In the genomic region with DNA sequence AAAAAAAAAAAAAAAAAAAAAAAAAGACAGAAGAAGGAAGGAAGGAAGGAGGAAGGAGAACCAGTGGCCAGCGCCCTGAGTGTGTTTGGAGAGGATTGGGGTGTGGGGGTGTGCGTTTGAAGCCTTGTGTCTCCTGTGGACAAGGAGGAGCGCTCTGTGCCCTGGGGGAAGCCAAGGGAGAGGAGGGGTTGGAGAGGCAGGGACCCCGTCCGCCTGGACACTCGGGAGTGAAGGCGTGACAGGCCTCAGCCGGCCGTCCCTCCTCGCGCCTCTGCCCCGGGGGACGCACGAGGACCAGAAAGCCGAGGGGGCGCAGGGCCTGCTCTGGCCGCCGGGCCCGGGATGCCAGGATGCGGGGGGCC, we compare ENCODE assay signal across 8 cellular contexts. TPM values are rescaled to one million over a fixed set of nuclear protein-coding genes. Genes with fewer than 3 reads are reported as not detected.
DNase-seq lines count a peak whose midpoint lies in the region; ATAC-seq and TF ChIP-seq lines count a peak whose summit lies in the region.

No MANE protein-coding gene starts in this region.

- intact Hi-C loops in right cardiac atrium (cut with DNase I) = loop anchor here in 1 of 4 donors (5.0 kb wide), 1 partner anchor 33 kb away; no protein-coding TSS in a partner anchor

- H3K4me3 Mint-ChIP-seq in T-cell = peak overlapping the region; percentile 66 to 80 (median 72)
- H3K4me3 Mint-ChIP-seq in stimulated activated naive B cell treated with anti-CD40 and anti-IgM and Interleukin-4, amounts not matched to agents 10 μg/mL and 1 μg/mL and 100 μg/mL, for 72 hours = peak overlapping the region; percentile 83 to 92

- H3K36me3 Mint-ChIP-seq in T-cell = no peaks in the 10 kb centered on the region
- no peaks in the 10 kb centered on the region for H3K36me3 Mint-ChIP-seq in stimulated activated naive B cell treated with anti-CD40 and anti-IgM and Interleukin-4, amounts not matched to agents 10 μg/mL and 1 μg/mL and 100 μg/mL, for 72 hours

- H3K9me3 ChIP-seq in right cardiac atrium (ENCODE audit: control insufficient read depth, low read length) = no peaks in the 10 kb centered on the region

- no peak for TF ChIP-seq POLR2A in erythroblast (IDR thresholded peaks at IDR 0.05; ENCODE audit: low read length)

- CTCF ChIA-PET in T-cell (lab: Charles Lee) = interaction anchor here (0.5 to 2.0 kb wide), 13 partner anchors 8 to 260 kb away, joined by 3 to 8 read pairs (median 4); a partner anchor contains a TSS

- ATAC-seq in T-cell (replicated peaks in 1 of 4) (peak in 2 of 4 experiments; percentile 2 to 22), right cardiac atrium (peak; percentile 4 to 30), HG02610 (IDR thresholded peaks at IDR 0.05; ENCODE audit: unreplicated experiment) (no peak)
- ATAC-seq in stimulated activated naive B cell treated with anti-CD40 and anti-IgM and Interleukin-4, amounts not matched to agents 10 μg/mL and 1 μg/mL and 100 μg/mL, for 72 hours (replicated peaks) = no peak

- peak overlapping the region in 1 of 2 donors; percentile 16 for H3K27ac Mint-ChIP-seq in T-cell
- H3K27ac Mint-ChIP-seq in stimulated activated naive B cell treated with anti-CD40 and anti-IgM and Interleukin-4, amounts not matched to agents 10 μg/mL and 1 μg/mL and 100 μg/mL, for 72 hours = peak overlapping the region; percentile 92

- H3K4me3 ChIP-seq in right cardiac atrium (ENCODE audit: low read length) = peak overlapping the region; percentile 51

- POLR2A ChIA-PET in T-cell (lab: Charles Lee) = interaction anchor here (0.6 to 1.0 kb wide), 3 partner anchors 11 to 456 kb away, joined by 5 to 13 read pairs (median 7); no protein-coding TSS in a partner anchor

- peaks cover 2% of the 10 kb centered on the region for H3K4me1 ChIP-seq in right cardiac atrium (ENCODE audit: control insufficient read depth, insufficient read depth, low read length)

- H3K27me3 Mint-ChIP-seq in T-cell = no peaks in the 10 kb centered on the region
- no peaks in the 10 kb centered on the region for H3K27me3 Mint-ChIP-seq in stimulated activated naive B cell treated with anti-CD40 and anti-IgM and Interleukin-4, amounts not matched to agents 10 μg/mL and 1 μg/mL and 100 μg/mL, for 72 hours

- DNase-seq in activated CD8-positive, alpha-beta memory T cell treated with anti-CD3 and anti-CD28 coated beads for 48 hours (ENCODE audit: low read depth in 2 of 3, low spot score in 2 of 3) = peak in 2 of 3 experiments; percentile 13 to 30
- DNase-seq in activated CD8-positive, alpha-beta memory T cell treated with anti-CD3 and anti-CD28 coated beads, Interleukin-2, amount 50 U/mL, for 48 hours = no peak
- DNase-seq in T-cell = peak in 1 of 34 experiments; percentile 11
- no peak for DNase-seq in right cardiac atrium
- no peak for DNase-seq in stimulated activated naive B cell treated with anti-CD40 and anti-IgM and Interleukin-4, amounts not matched to agents 10 μg/mL and 1 μg/mL and 100 μg/mL, for 72 hours
- no peak for DNase-seq in erythroblast (lab: John Stamatoyannopoulos, UW)
- no peak for DNase-seq in NCI-H748 treated with DMSO at 0.1 percent for 48 hours (lab: John Stamatoyannopoulos, UW)

- 11% methylated on average over 20 of the region's 20 CpGs for WGBS in right cardiac atrium

- peaks cover 21 to 38% (median 21%) of the 10 kb centered on the region in 3 donors for H3K4me1 Mint-ChIP-seq in T-cell
- H3K4me1 Mint-ChIP-seq in stimulated activated naive B cell treated with anti-CD40 and anti-IgM and Interleukin-4, amounts not matched to agents 10 μg/mL and 1 μg/mL and 100 μg/mL, for 72 hours = peaks cover 36 to 44% of the 10 kb centered on the region in 2 donors

- H3K27ac ChIP-seq in right cardiac atrium (ENCODE audit: low read length) = no peak overlapping the region

- H3K9me3 Mint-ChIP-seq in T-cell = no peaks in the 10 kb centered on the region
- H3K9me3 Mint-ChIP-seq in stimulated activated naive B cell treated with anti-CD40 and anti-IgM and Interleukin-4, amounts not matched to agents 10 μg/mL and 1 μg/mL and 100 μg/mL, for 72 hours = no peaks in the 10 kb centered on the region

- H3K27me3 ChIP-seq in right cardiac atrium (ENCODE audit: control insufficient read depth, insufficient read depth) = no peaks in the 10 kb centered on the region

RNA-seq across cellular contexts. Expression of a gene that starts 44.9 kb away (rescaled TPM):
- total RNA-seq in T-cell = 10 to 100 TPM; 22.8 to 39.7 (median 27.4) TPM
- total RNA-seq in right cardiac atrium = 10 to 100 TPM; 17.9 to 25.4 (median 20.0) TPM
- 8.2 TPM for polyA plus RNA-seq in right cardiac atrium

Comparison
In these comparisons a context has a peak if more than half of its experiments do, and no peak if none do; other contexts are left out.
1. DNase-seq: peak in activated CD8-positive, alpha-beta memory T cell treated with anti-CD3 and anti-CD28 coated beads for 48 hours (2 of 3); none in activated CD8-positive, alpha-beta memory T cell treated with anti-CD3 and anti-CD28 coated beads, Interleukin-2, amount 50 U/mL, for 48 hours (single experiment), right cardiac atrium (0 of 3), stimulated activated naive B cell treated with anti-CD40 and anti-IgM and Interleukin-4, amounts not matched to agents 10 μg/mL and 1 μg/mL and 100 μg/mL, for 72 hours (single experiment), erythroblast (0 of 2) and NCI-H748 treated with DMSO at 0.1 percent for 48 hours (single experiment).
2. ATAC-seq: peak in right cardiac atrium (2 of 2); none in stimulated activated naive B cell treated with anti-CD40 and anti-IgM and Interleukin-4, amounts not matched to agents 10 μg/mL and 1 μg/mL and 100 μg/mL, for 72 hours (0 of 2) and HG02610 (single experiment).